Comparison of ENCODE assay signal across 8 cellular contexts in genomic region chr12:122979908-122980191, GRCh38. TPM values are rescaled to one million over a fixed set of nuclear protein-coding genes. Genes with fewer than 3 reads are reported as not detected.
DNase-seq lines count a peak whose midpoint lies in the region; FAIRE-seq and TF ChIP-seq lines count a peak whose summit lies in the region.

No MANE protein-coding gene starts in this region.

- H3K4me1 Mint-ChIP-seq in progenitor cell of endocrine pancreas (ENCODE audit: low read depth) = peaks cover 21% of the 10 kb centered on the region

- H3K36me3 Mint-ChIP-seq in progenitor cell of endocrine pancreas (ENCODE audit: insufficient read depth) = no peaks in the 10 kb centered on the region

- CTCF ChIA-PET in endothelial cell of umbilical vein (lab: Charles Lee) = interaction anchor here (1.4 to 2.0 kb wide), 5 partner anchors 12 to 258 kb away, joined by 3 to 5 read pairs (median 4); no protein-coding TSS in a partner anchor

- DNase-seq in GM10266 (ENCODE audit: extremely low spot score) (peak; percentile 47), endothelial cell of umbilical vein (ENCODE audit: low read depth, low spot score) (no peak), progenitor cell of endocrine pancreas (ENCODE audit: low spot score, unreplicated experiment) (no peak), NCI-H2107 treated with DMSO at 0.1 percent for 48 hours (lab: John Stamatoyannopoulos, UW; ENCODE audit: unreplicated experiment) (no peak), NCI-H510A (lab: John Stamatoyannopoulos, UW) (no peak), retina (no peak), NK-92 (lab: John Stamatoyannopoulos, UW; ENCODE audit: unreplicated experiment) (no peak)

- H3K4me2 ChIP-seq in OCI-LY1 (ENCODE audit: low read length) (peak overlapping the region; percentile 71), endothelial cell of umbilical vein (ENCODE audit: insufficient read depth, low read length) (peak overlapping the region; percentile 88)

- no peak overlapping the region for H2AFZ ChIP-seq in OCI-LY1 (ENCODE audit: low read length)
- H2AFZ ChIP-seq in endothelial cell of umbilical vein (ENCODE audit: low read depth, low read length) = peak overlapping the region; percentile 67

- H3K9me3 ChIP-seq in OCI-LY1 (ENCODE audit: low read length) = no peaks in the 10 kb centered on the region
- H3K9me3 ChIP-seq in endothelial cell of umbilical vein (replicated peaks; ENCODE audit: control insufficient read depth, insufficient read depth, low read length) = no peaks in the 10 kb centered on the region

- H4K20me1 ChIP-seq in OCI-LY1 (ENCODE audit: insufficient read depth, low read length) (no peaks in the 10 kb centered on the region), endothelial cell of umbilical vein (replicated peaks; ENCODE audit: control insufficient read depth, extremely low read depth, insufficient read depth, low read length) (no peaks in the 10 kb centered on the region)

- BruUV-seq in endothelial cell of umbilical vein (replicated peaks; lab: Mats Ljungman, UMichigan) = no TSS peak

- 0 out of 2 replicates have a peak, but pooled peaks cover under 1% of the 10 kb centered on the region for H3F3A ChIP-seq in OCI-LY1 (ENCODE audit: insufficient read depth, low read length)

- no peaks in the 10 kb centered on the region for H3K27me3 Mint-ChIP-seq in progenitor cell of endocrine pancreas

- H3K27ac ChIP-seq in OCI-LY1 (ENCODE audit: low read depth, low read length, poor library complexity, severe bottlenecking) (peak overlapping the region; percentile 47), endothelial cell of umbilical vein (ENCODE audit: insufficient read depth, low read depth, low read length) (peak overlapping the region; percentile 78)

- H3K36me3 ChIP-seq in OCI-LY1 (ENCODE audit: insufficient read depth, low read length) (peaks cover 62% of the 10 kb centered on the region), endothelial cell of umbilical vein (ENCODE audit: control insufficient read depth in 2 of 2, extremely low read depth in 1 of 2, insufficient read depth in 2 of 2, low read length in 2 of 2) (peaks cover 0 to 9% of the 10 kb centered on the region in 2 experiments)

- H3K4me1 ChIP-seq in OCI-LY1 (ENCODE audit: insufficient read depth, low read length, severe bottlenecking) (peaks cover 60% of the 10 kb centered on the region), endothelial cell of umbilical vein (ENCODE audit: control insufficient read depth, extremely low read depth, insufficient read depth, low read length) (peaks cover 41% of the 10 kb centered on the region)

- dilution Hi-C loops in endothelial cell of umbilical vein (cut with MboI; ENCODE audit: extremely low pct_ligation_motif_present, low sequenced_read_pairs) = no loop called here

- H3K4me3 Mint-ChIP-seq in progenitor cell of endocrine pancreas (ENCODE audit: low read depth) = peak overlapping the region; percentile 85

- peak overlapping the region; percentile 95 for H3K27ac Mint-ChIP-seq in progenitor cell of endocrine pancreas

- H3K4me3 ChIP-seq in OCI-LY1 (ENCODE audit: low read depth, low read length, poor library complexity, severe bottlenecking) (peak overlapping the region; percentile 89), endothelial cell of umbilical vein (replicated peaks in 1 of 3; ENCODE audit: insufficient read depth in 1 of 3, low read depth in 1 of 3, low read length in 3 of 3) (peak overlapping the region; percentile 48 to 83 (median 60))

- TF ChIP-seq POLR2A in endothelial cell of umbilical vein (IDR thresholded peaks at IDR 0.05; ENCODE audit: low read depth, low read length) = no peak

- no peaks in the 10 kb centered on the region for H3K9me1 ChIP-seq in endothelial cell of umbilical vein (replicated peaks; ENCODE audit: control insufficient read depth, extremely low read depth, insufficient read depth, low read length)

- H3K9ac ChIP-seq in OCI-LY1 (ENCODE audit: low read length) (peak overlapping the region; percentile 89), endothelial cell of umbilical vein (replicated peaks; ENCODE audit: extremely low read depth, insufficient read depth, low read length) (peak overlapping the region; percentile 90)

- FAIRE-seq in endothelial cell of umbilical vein (lab: Jason Lieb, UNC) = peak; percentile 69

- no peaks in the 10 kb centered on the region for H3K27me3 ChIP-seq in OCI-LY1 (ENCODE audit: insufficient read depth, low read length)
- no peaks in the 10 kb centered on the region for H3K27me3 ChIP-seq in endothelial cell of umbilical vein (ENCODE audit: control insufficient read depth in 2 of 2, insufficient read depth in 2 of 2, low read length in 2 of 2)

- no peaks in the 10 kb centered on the region for H3K9me3 Mint-ChIP-seq in progenitor cell of endocrine pancreas (ENCODE audit: low read depth)

- POLR2A ChIA-PET in endothelial cell of umbilical vein (lab: Charles Lee) = no interaction called here

- intact Hi-C loops in endothelial cell of umbilical vein (cut with micrococcal nuclease) = no loop called here

- H3K9me2 ChIP-seq in OCI-LY1 (ENCODE audit: low read depth, low read length) = no peaks in the 10 kb centered on the region

- TF ChIP-seq CTCF in GM10266 (IDR thresholded peaks at IDR 0.05; ENCODE audit: control insufficient read depth, insufficient read depth, low read depth, missing control alignments) (no peak), OCI-LY1 (IDR thresholded peaks at IDR 0.05; ENCODE audit: low read length) (no peak), endothelial cell of umbilical vein (IDR thresholded peaks at IDR 0.05; ENCODE audit: extremely low read depth in 1 of 2, insufficient read depth in 1 of 2, low read depth in 1 of 2, low read length in 2 of 2) (no peak), progenitor cell of endocrine pancreas (IDR thresholded peaks at IDR 0.05; ENCODE audit: unreplicated experiment) (no peak)

- H3K79me2 ChIP-seq in OCI-LY1 (ENCODE audit: insufficient read depth, low read length) (no peaks in the 10 kb centered on the region), endothelial cell of umbilical vein (ENCODE audit: control insufficient read depth, insufficient read depth, low read length) (peaks cover 25% of the 10 kb centered on the region)

TF ChIP-seq in endothelial cell of umbilical vein, 7 proteins besides CTCF, POLR2A, EP300 and RAD21:
- TF ChIP-seq GATA2 (IDR thresholded peaks at IDR 0.05; ENCODE audit: insufficient read depth, insufficient read length, low read depth, low read length) (no peak), MYC (IDR thresholded peaks at IDR 0.05; ENCODE audit: low read depth, low read length) (no peak), JUN (IDR thresholded peaks at IDR 0.05; ENCODE audit: borderline replicate concordance, insufficient read depth, insufficient read length, low read depth) (no peak), POLR2AphosphoS5 (IDR thresholded peaks at IDR 0.05; ENCODE audit: insufficient read depth, low read depth, low read length) (no peak), MAX (IDR thresholded peaks at IDR 0.05; ENCODE audit: insufficient read depth, insufficient read length) (no peak), EZH2 (IDR thresholded peaks at IDR 0.05; ENCODE audit: borderline replicate concordance, low read depth, low read length, severe bottlenecking) (no peak), FOS (IDR thresholded peaks at IDR 0.05; ENCODE audit: borderline replicate concordance, insufficient read depth, low read length) (no peak)
TF ChIP-seq in endothelial cell of umbilical vein: peak in this region for 0.

RNA-seq across cellular contexts. Expression of gene ARL6IP4, which starts 0.6 kb away (rescaled TPM):
- total RNA-seq in endothelial cell of umbilical vein (217 and 226 TPM in 2 replicates), progenitor cell of endocrine pancreas (122 and 127 TPM in 2 replicates)
- 181 and 193 TPM in 2 replicates for polyA plus RNA-seq in endothelial cell of umbilical vein
- polyA plus RNA-seq in endothelial cell of umbilical vein (2011; cell fraction: cytosol; rRNA removed) = 307 and 353 TPM in 2 replicates
- 254 and 309 TPM in 2 replicates for polyA plus RNA-seq in endothelial cell of umbilical vein (2011; cell fraction: nucleus; rRNA removed)
- 186 and 240 TPM in 2 replicates for polyA plus RNA-seq in endothelial cell of umbilical vein (2012)
- polyA minus RNA-seq in endothelial cell of umbilical vein = 47.9 and 49.3 TPM in 2 replicates
- polyA minus RNA-seq in endothelial cell of umbilical vein (2011; cell fraction: cytosol; rRNA and poly(A)+ RNA removed) = 43.5 TPM
- polyA minus RNA-seq in endothelial cell of umbilical vein (2011; cell fraction: nucleus; rRNA and poly(A)+ RNA removed) = 9.7 and 23.7 TPM in 2 replicates

RNA-seq across cellular contexts. Expression of gene OGFOD2, which starts 4.8 kb away (rescaled TPM):
- total RNA-seq in endothelial cell of umbilical vein = 17.9 and 24.1 TPM in 2 replicates
- polyA plus RNA-seq in endothelial cell of umbilical vein = 16.8 and 24.6 TPM in 2 replicates
- 10.0 and 13.4 TPM in 2 replicates for polyA plus RNA-seq in endothelial cell of umbilical vein (2011; cell fraction: cytosol; rRNA removed)
- polyA plus RNA-seq in endothelial cell of umbilical vein (2011; cell fraction: nucleus; rRNA removed) = 49.8 and 60.2 TPM in 2 replicates
- 9.3 and 14.4 TPM in 2 replicates for polyA plus RNA-seq in endothelial cell of umbilical vein (2012)
- 11.2 and 14.9 TPM in 2 replicates for polyA minus RNA-seq in endothelial cell of umbilical vein
- polyA minus RNA-seq in endothelial cell of umbilical vein (2011; cell fraction: cytosol; rRNA and poly(A)+ RNA removed) = 12.9 TPM
- polyA minus RNA-seq in endothelial cell of umbilical vein (2011; cell fraction: nucleus; rRNA and poly(A)+ RNA removed) = 11.1 and 11.3 TPM in 2 replicates
- total RNA-seq in progenitor cell of endocrine pancreas = 16.1 and 16.8 TPM in 2 replicates

RNA-seq across cellular contexts. Expression of gene ABCB9, which starts 13.6 kb away (rescaled TPM):
- total RNA-seq in endothelial cell of umbilical vein = 12.0 and 16.9 TPM in 2 replicates
- polyA plus RNA-seq in endothelial cell of umbilical vein = 11.7 and 14.9 TPM in 2 replicates
- polyA plus RNA-seq in endothelial cell of umbilical vein (2011; cell fraction: cytosol; rRNA removed) = 6.0 and 7.2 TPM in 2 replicates
- 17.7 and 19.0 TPM in 2 replicates for polyA plus RNA-seq in endothelial cell of umbilical vein (2011; cell fraction: nucleus; rRNA removed)
- polyA plus RNA-seq in endothelial cell of umbilical vein (2012) = 5.9 and 7.8 TPM in 2 replicates
- polyA minus RNA-seq in endothelial cell of umbilical vein = 20.0 and 29.5 TPM in 2 replicates
- 5.3 TPM for polyA minus RNA-seq in endothelial cell of umbilical vein (2011; cell fraction: cytosol; rRNA and poly(A)+ RNA removed)
- 16.0 and 19.1 TPM in 2 replicates for polyA minus RNA-seq in endothelial cell of umbilical vein (2011; cell fraction: nucleus; rRNA and poly(A)+ RNA removed)
- total RNA-seq in progenitor cell of endocrine pancreas = 10.4 and 10.5 TPM in 2 replicates
